Comparison of ENCODE assay signal across 23 cellular contexts in genomic region chr20:31934491-31934890, GRCh38. TPM values are rescaled to one million over a fixed set of nuclear protein-coding genes. Genes with fewer than 3 reads are reported as not detected.
DNase-seq lines count a peak whose midpoint lies in the region; ATAC-seq, FAIRE-seq and TF ChIP-seq lines count a peak whose summit lies in the region.
"Had no signal": no experiment of that assay in that cellular context is flagged by ENCODE, and none has a peak within 500 bp of the region (broad histone marks: within the 10 kb centered on the region; RNA-seq: fewer than 3 reads in every experiment).

No MANE protein-coding gene starts in this region.

- no TSS peak for BruUV-seq in HepG2 (replicated peaks; lab: Mats Ljungman, UMichigan)

- H3K4me3 Mint-ChIP-seq in glutamatergic neuron (ENCODE audit: unreplicated experiment): no peak overlapping the region
- H3K4me3 Mint-ChIP-seq: B cell; CD4-positive, alpha-beta T cell; CD8-positive, alpha-beta T cell had no signal

- H3K9me3 ChIP-seq in HepG2 (ENCODE audit: low read length): no peaks in the 10 kb centered on the region
- no peaks in the 10 kb centered on the region for H3K9me3 ChIP-seq in right lobe of liver
- H3K9me3 ChIP-seq: A549; BLaER1 treated with 17β-estradiol and CSF1 and Interleukin-3, amounts not matched to agents 10 nM and 100 nM; Caco-2 had no signal

- FAIRE-seq in HepG2 (lab: Jason Lieb, UNC): no peak
- FAIRE-seq: A549, D721Med, G401.6, GM12891, GM19239 had no signal

- H3K27ac Mint-ChIP-seq in glutamatergic neuron (ENCODE audit: unreplicated experiment): no peak overlapping the region
- H3K27ac Mint-ChIP-seq: B cell; CD4-positive, alpha-beta T cell; CD8-positive, alpha-beta T cell had no signal

- H3K4me2 ChIP-seq in HepG2 (ENCODE audit: low read depth, low read length): no peak overlapping the region
- H3K4me2 ChIP-seq: A549 had no signal

- intact Hi-C loops in HepG2 (cut with micrococcal nuclease; ENCODE audit: unreplicated experiment): no loop called here
- intact Hi-C loops in right lobe of liver (cut with DNase I): no loop called here
- intact Hi-C loops in posterior vena cava (cut with DNase I): no loop called here

- POLR2A ChIA-PET in HepG2 (lab: Yijun Ruan, JAX): no interaction called here

- ATAC-seq in HepG2 (peak; percentile 13; the same call in 2 of the 3 replicates), right lobe of liver (no peak), HG02678 (IDR thresholded peaks at IDR 0.05; ENCODE audit: unreplicated experiment) (no peak), GM21381 (IDR thresholded peaks at IDR 0.05; ENCODE audit: unreplicated experiment) (no peak)
- ATAC-seq: A549; CD8-positive, alpha-beta T cell had no signal

- peaks cover 12% of the 10 kb centered on the region for H3K27me3 Mint-ChIP-seq in glutamatergic neuron (ENCODE audit: unreplicated experiment)
- H3K27me3 Mint-ChIP-seq: B cell had no signal

- H3K36me3 ChIP-seq in HepG2 (replicated peaks in 1 of 2; ENCODE audit: control insufficient read depth in 1 of 2, insufficient read depth in 2 of 2, low read length in 2 of 2) (no peaks in the 10 kb centered on the region), right lobe of liver (no peaks in the 10 kb centered on the region)
- H3K36me3 ChIP-seq: BLaER1 treated with 17β-estradiol and CSF1 and Interleukin-3, amounts not matched to agents 10 nM and 100 nM had no signal

- CTCF ChIA-PET in HepG2 (lab: Yijun Ruan, JAX; ENCODE audit: low intra/inter-chr PET ratio, low total read pairs): no interaction called here

- in situ Hi-C loops in HepG2 (cut with HindIII; ENCODE audit: extremely low pct_ligation_motif_present, low pct_unique_long_range_greater_than_20kb): no loop called here

- 18% methylated on average over 13 of the region's 14 CpGs for whole genome bisulfite sequencing in HepG2 (ENCODE audit: low lambda C conversion rate)
- WGBS in right lobe of liver (ENCODE audit: insufficient coverage, low coverage, low lambda C conversion rate, missing lambda C conversion rate): 83% methylated on average over 2 of the region's 14 CpGs

- no peak for DNase-seq in HepG2 (ENCODE audit: low spot score)
- no peak for DNase-seq in right lobe of liver
- DNase-seq in glutamatergic neuron: peak; percentile 16
- DNase-seq in posterior vena cava (ENCODE audit: low spot score): peak; percentile 46
- DNase-seq: AML-193; Caco-2; Calu3; CD4-positive, alpha-beta T cell; CD8-positive, alpha-beta T cell; DMS79 treated with DMSO at 0.1 percent for 48 hours; GF-D8 had no signal

- no peak overlapping the region for H3K27ac ChIP-seq in HepG2 (ENCODE audit: extremely low read length, insufficient read depth, low read length)
- H3K27ac ChIP-seq in right lobe of liver: no peak overlapping the region
- H3K27ac ChIP-seq: 22Rv1; A549; BLaER1 treated with 17β-estradiol and CSF1 and Interleukin-3, amounts not matched to agents 10 nM and 100 nM; C4-2B had no signal

- no peak overlapping the region for H3K4me3 ChIP-seq in HepG2 (replicated peaks in 1 of 3; ENCODE audit: insufficient read depth in 1 of 3, low read depth in 2 of 3, low read length in 3 of 3)
- no peak overlapping the region for H3K4me3 ChIP-seq in right lobe of liver
- H3K4me3 ChIP-seq: A549; BLaER1 treated with 17β-estradiol and CSF1 and Interleukin-3, amounts not matched to agents 10 nM and 100 nM had no signal

- no peak for TF ChIP-seq POLR2A in HepG2 (IDR thresholded peaks at IDR 0.05; ENCODE audit: insufficient read depth in 1 of 2, low read depth in 2 of 2, low read length in 2 of 2)
- TF ChIP-seq POLR2A in right lobe of liver (IDR thresholded peaks at IDR 0.05): no peak

- TF ChIP-seq RAD21 in HepG2 (CRISPR knock-in tag; IDR thresholded peaks at IDR 0.05): no peak

- peaks cover 5% of the 10 kb centered on the region for H3K4me1 Mint-ChIP-seq in glutamatergic neuron (ENCODE audit: low read depth, unreplicated experiment)
- H3K4me1 Mint-ChIP-seq: B cell had no signal

- TF ChIP-seq EP300 in HepG2 (IDR thresholded peaks at IDR 0.05; ENCODE audit: low read depth in 2 of 2, low read length in 2 of 2): no peak
- TF ChIP-seq EP300 in HepG2 (CRISPR knock-in tag; IDR thresholded peaks at IDR 0.05; ENCODE audit: borderline replicate concordance): no peak

- H3K9ac ChIP-seq in HepG2 (ENCODE audit: insufficient read depth, low read depth, low read length): no peak overlapping the region
- H3K9ac ChIP-seq: BLaER1 treated with 17β-estradiol and CSF1 and Interleukin-3, amounts not matched to agents 10 nM and 100 nM had no signal

- no peaks in the 10 kb centered on the region for H3K79me2 ChIP-seq in HepG2 (ENCODE audit: insufficient read depth, low read length)

- H2AFZ ChIP-seq in HepG2 (ENCODE audit: low read length): no peak overlapping the region

- H3K9me3 Mint-ChIP-seq in glutamatergic neuron (ENCODE audit: unreplicated experiment): peaks cover 4% of the 10 kb centered on the region
- H3K9me3 Mint-ChIP-seq: CD4-positive, alpha-beta T cell; CD8-positive, alpha-beta T cell had no signal

- no peaks in the 10 kb centered on the region for H3K36me3 Mint-ChIP-seq in glutamatergic neuron (ENCODE audit: unreplicated experiment)
- H3K36me3 Mint-ChIP-seq: CD8-positive, alpha-beta T cell had no signal

- TF ChIP-seq CTCF in HepG2 (CRISPR knock-in tag; IDR thresholded peaks at IDR 0.05) (no peak), right lobe of liver (IDR thresholded peaks at IDR 0.05) (no peak), glutamatergic neuron (IDR thresholded peaks at IDR 0.05; ENCODE audit: partially characterized antibody, unreplicated experiment) (no peak)

- no peaks in the 10 kb centered on the region for H4K20me1 ChIP-seq in HepG2 (ENCODE audit: insufficient read depth, low read length)

- peaks cover 0 to 15% of the 10 kb centered on the region in 2 experiments; a peak in 2 of 5 replicates for H3K27me3 ChIP-seq in HepG2 (ENCODE audit: control insufficient read depth in 1 of 2, insufficient read depth in 2 of 2, low read length in 2 of 2)
- no peaks in the 10 kb centered on the region for H3K27me3 ChIP-seq in right lobe of liver
- H3K27me3 ChIP-seq: BLaER1 treated with 17β-estradiol and CSF1 and Interleukin-3, amounts not matched to agents 10 nM and 100 nM had no signal

- no peaks in the 10 kb centered on the region for H3K4me1 ChIP-seq in HepG2 (ENCODE audit: insufficient read depth, low read length)
- no peaks in the 10 kb centered on the region for H3K4me1 ChIP-seq in right lobe of liver
- H3K4me1 ChIP-seq: A549, Caco-2 had no signal

TF ChIP-seq in HepG2, 621 proteins besides CTCF, POLR2A, EP300 and RAD21 (continues in another document):
- peak; percentile 22; the same call in 1 of the 2 replicates for TF ChIP-seq ZNF768 (CRISPR knock-in tag; IDR thresholded peaks at IDR 0.05)

RNA-seq across cellular contexts. Expression of gene PDRG1, which starts 17.4 kb away (rescaled TPM):
- total RNA-seq in HepG2 (2016; rRNA removed; fragmentation: Illumina TruSeq; extraction: Trizol) (16.6 and 22.1 TPM in 2 replicates), right lobe of liver (1 to 10 TPM; 4.5 to 6.6 (median 4.9) TPM), glutamatergic neuron (ENCODE audit: unreplicated experiment) (69.5 TPM), posterior vena cava (1 to 10 TPM; 5.0 to 5.3 TPM)
- total RNA-seq in HepG2 (2016; cell fraction: cytosol; rRNA removed; fragmentation: Illumina TruSeq; extraction: Trizol; ENCODE audit: low read depth): 5.1 and 5.7 TPM in 2 replicates
- total RNA-seq in HepG2 (2016; cell fraction: insoluble cytoplasmic fraction; rRNA removed; fragmentation: Illumina TruSeq; extraction: Trizol): 16.1 and 23.7 TPM in 2 replicates
- 12.0 and 13.1 TPM in 2 replicates for total RNA-seq in HepG2 (2016; cell fraction: membrane; rRNA removed; fragmentation: Illumina TruSeq; extraction: Trizol)
- total RNA-seq in HepG2 (2016; cell fraction: nucleus; rRNA removed; fragmentation: Illumina TruSeq; extraction: Trizol): 8.3 and 9.7 TPM in 2 replicates
- 18.0 and 20.2 TPM in 2 replicates for polyA plus RNA-seq in HepG2 (2011; rRNA removed)
- polyA plus RNA-seq in HepG2 (2011; cell fraction: cytosol; rRNA removed): 19.4 and 20.2 TPM in 2 replicates
- 11.2 and 13.9 TPM in 2 replicates for polyA plus RNA-seq in HepG2 (2011; cell fraction: nucleus; rRNA removed)
- polyA plus RNA-seq in HepG2 (2012): 15.0 and 15.5 TPM in 2 replicates
- 6.4 and 6.6 TPM in 2 replicates for polyA plus RNA-seq in HepG2 (2016; cell fraction: cytosol; fragmentation: Illumina TruSeq; extraction: Trizol; ENCODE audit: low read depth)
- 34.8 and 36.2 TPM in 2 replicates for polyA plus RNA-seq in HepG2 (2016; cell fraction: insoluble cytoplasmic fraction; fragmentation: Illumina TruSeq; extraction: Trizol; ENCODE audit: low read depth)
- 11.1 and 11.7 TPM in 2 replicates for polyA plus RNA-seq in HepG2 (2016; cell fraction: membrane; fragmentation: Illumina TruSeq; extraction: Trizol; ENCODE audit: low read depth)
- polyA plus RNA-seq in HepG2 (2016; cell fraction: nucleus; fragmentation: Illumina TruSeq; extraction: Trizol; ENCODE audit: insufficient read depth, low read depth): 20.9 and 21.7 TPM in 2 replicates
- 3.7 and 8.1 TPM in 2 replicates for polyA minus RNA-seq in HepG2 (2011; rRNA and poly(A)+ RNA removed; ENCODE audit: low replicate concordance)
- polyA minus RNA-seq in HepG2 (2011; cell fraction: cytosol; rRNA and poly(A)+ RNA removed): 3.5 and 4.6 TPM in 2 replicates
- 5.8 and 6.6 TPM in 2 replicates for polyA minus RNA-seq in HepG2 (2011; cell fraction: nucleus; rRNA and poly(A)+ RNA removed)

RNA-seq across cellular contexts. Expression of gene XKR7, which starts 33.5 kb away (rescaled TPM):
- total RNA-seq in HepG2 (2016; rRNA removed; fragmentation: Illumina TruSeq; extraction: Trizol): not detected in 2 replicates
- not detected in 2 replicates for total RNA-seq in HepG2 (2016; cell fraction: cytosol; rRNA removed; fragmentation: Illumina TruSeq; extraction: Trizol; ENCODE audit: low read depth)
- not detected in 2 replicates for total RNA-seq in HepG2 (2016; cell fraction: insoluble cytoplasmic fraction; rRNA removed; fragmentation: Illumina TruSeq; extraction: Trizol)
- not detected in 2 replicates for total RNA-seq in HepG2 (2016; cell fraction: membrane; rRNA removed; fragmentation: Illumina TruSeq; extraction: Trizol)
- not detected in 2 replicates for total RNA-seq in HepG2 (2016; cell fraction: nucleus; rRNA removed; fragmentation: Illumina TruSeq; extraction: Trizol)
- not detected in 2 replicates for polyA plus RNA-seq in HepG2 (2011; rRNA removed)
- not detected in 2 replicates for polyA plus RNA-seq in HepG2 (2011; cell fraction: cytosol; rRNA removed)
- polyA plus RNA-seq in HepG2 (2011; cell fraction: nucleus; rRNA removed): not detected in 2 replicates
- polyA plus RNA-seq in HepG2 (2012): not detected in 2 replicates
- polyA plus RNA-seq in HepG2 (2016; cell fraction: cytosol; fragmentation: Illumina TruSeq; extraction: Trizol; ENCODE audit: low read depth): not detected in 2 replicates
- not detected in 2 replicates for polyA plus RNA-seq in HepG2 (2016; cell fraction: insoluble cytoplasmic fraction; fragmentation: Illumina TruSeq; extraction: Trizol; ENCODE audit: low read depth)
- polyA plus RNA-seq in HepG2 (2016; cell fraction: membrane; fragmentation: Illumina TruSeq; extraction: Trizol; ENCODE audit: low read depth): not detected in 2 replicates
- polyA plus RNA-seq in HepG2 (2016; cell fraction: nucleus; fragmentation: Illumina TruSeq; extraction: Trizol; ENCODE audit: insufficient read depth, low read depth): not detected in 2 replicates
- polyA minus RNA-seq in HepG2 (2011; rRNA and poly(A)+ RNA removed; ENCODE audit: low replicate concordance): 0.02 TPM in 1 of 2 replicates, not detected in the other
- not detected in 2 replicates for polyA minus RNA-seq in HepG2 (2011; cell fraction: cytosol; rRNA and poly(A)+ RNA removed)
- polyA minus RNA-seq in HepG2 (2011; cell fraction: nucleus; rRNA and poly(A)+ RNA removed): not detected in 2 replicates
- total RNA-seq in right lobe of liver: not detected
- total RNA-seq in glutamatergic neuron (ENCODE audit: unreplicated experiment): 284 TPM
- not detected for total RNA-seq in posterior vena cava
- total RNA-seq: A172; Caco-2; Calu3; CD4-positive, alpha-beta T cell; CD8-positive, alpha-beta T cell had no signal

Comparison
In these comparisons a context has a peak if more than half of its experiments do, and no peak if none do; other contexts are left out.
1. DNase-seq: peak in glutamatergic neuron (single experiment) and posterior vena cava (single experiment); none in HepG2 (single experiment) and right lobe of liver (0 of 3).
2. RNA of gene XKR7, which starts 33.5 kb away (total RNA-seq): 284 TPM in glutamatergic neuron (single experiment); not detected in HepG2, not detected in right lobe of liver and not detected in posterior vena cava; every median in the first group is over 100 times any median in the second.